In the genomic region with DNA sequence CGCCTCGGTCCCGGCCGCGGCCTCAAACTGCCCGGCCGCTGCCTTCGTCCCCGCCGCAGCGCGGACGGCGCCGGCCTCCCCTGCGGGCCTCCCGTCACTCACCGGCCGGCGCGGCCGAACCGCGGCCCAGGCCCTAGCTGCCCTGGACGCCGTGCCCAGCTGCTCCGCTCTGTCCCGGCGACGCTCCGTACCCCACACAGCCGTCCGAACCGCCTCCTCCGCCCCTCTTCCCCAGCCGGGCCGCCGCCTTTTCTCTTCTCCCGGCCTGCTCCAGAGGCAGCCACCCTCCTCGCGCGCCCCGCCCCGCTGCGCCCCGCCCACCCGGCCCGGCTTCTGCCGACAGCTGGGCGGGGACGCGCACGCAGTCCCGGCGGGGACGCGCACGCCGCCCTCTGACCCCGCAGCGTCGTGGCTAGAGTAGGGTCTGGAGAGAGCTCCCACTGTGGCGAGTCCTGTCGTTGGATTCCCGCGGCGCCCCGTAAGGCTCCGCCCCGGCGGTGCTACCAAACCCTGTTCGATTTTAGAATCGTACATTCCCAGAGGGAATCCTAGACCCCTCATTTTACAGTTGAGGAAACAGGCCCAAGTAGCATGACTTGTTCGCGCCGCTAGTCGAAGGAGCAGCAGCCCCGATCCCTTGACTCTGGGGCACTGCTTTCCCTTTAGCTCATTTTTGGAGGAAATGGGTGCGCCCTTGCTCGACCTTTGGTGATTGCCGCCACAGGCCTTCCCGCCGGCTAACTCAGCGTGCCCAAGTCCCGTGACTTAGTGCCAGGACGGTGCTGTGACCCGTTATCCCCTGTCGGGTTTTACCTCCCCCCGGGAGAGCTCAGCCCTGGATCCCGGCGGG, we compare ENCODE assay signal across 1 cellular context.
TF ChIP-seq lines count a peak whose summit lies in the region.

A gene with protein sequence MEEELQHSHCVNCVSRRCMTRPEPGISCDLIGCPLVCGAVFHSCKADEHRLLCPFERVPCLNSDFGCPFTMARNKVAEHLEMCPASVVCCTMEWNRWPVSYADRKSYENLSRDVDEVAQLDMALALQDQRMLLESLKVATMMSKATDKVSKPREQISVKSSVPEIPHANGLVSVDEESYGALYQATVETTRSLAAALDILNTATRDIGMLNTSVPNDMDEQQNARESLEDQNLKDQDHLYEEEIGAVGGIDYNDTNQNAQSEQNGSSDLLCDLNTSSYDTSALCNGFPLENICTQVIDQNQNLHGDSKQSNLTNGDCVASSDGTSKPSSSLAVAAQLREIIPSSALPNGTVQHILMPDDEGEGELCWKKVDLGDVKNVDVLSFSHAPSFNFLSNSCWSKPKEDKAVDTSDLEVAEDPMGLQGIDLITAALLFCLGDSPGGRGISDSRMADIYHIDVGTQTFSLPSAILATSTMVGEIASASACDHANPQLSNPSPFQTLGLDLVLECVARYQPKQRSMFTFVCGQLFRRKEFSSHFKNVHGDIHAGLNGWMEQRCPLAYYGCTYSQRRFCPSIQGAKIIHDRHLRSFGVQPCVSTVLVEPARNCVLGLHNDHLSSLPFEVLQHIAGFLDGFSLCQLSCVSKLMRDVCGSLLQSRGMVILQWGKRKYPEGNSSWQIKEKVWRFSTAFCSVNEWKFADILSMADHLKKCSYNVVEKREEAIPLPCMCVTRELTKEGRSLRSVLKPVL (minus strand): TSS at position 295 of the 850 bp plus-strand sequence. CDS start 8,390 bp downstream, outside the sequence.

TF ChIP-seq in HepG2, 621 proteins besides CTCF, POLR2A, EP300 and RAD21 (continued from another document and continues in another):
- TF ChIP-seq, protein P1, sequence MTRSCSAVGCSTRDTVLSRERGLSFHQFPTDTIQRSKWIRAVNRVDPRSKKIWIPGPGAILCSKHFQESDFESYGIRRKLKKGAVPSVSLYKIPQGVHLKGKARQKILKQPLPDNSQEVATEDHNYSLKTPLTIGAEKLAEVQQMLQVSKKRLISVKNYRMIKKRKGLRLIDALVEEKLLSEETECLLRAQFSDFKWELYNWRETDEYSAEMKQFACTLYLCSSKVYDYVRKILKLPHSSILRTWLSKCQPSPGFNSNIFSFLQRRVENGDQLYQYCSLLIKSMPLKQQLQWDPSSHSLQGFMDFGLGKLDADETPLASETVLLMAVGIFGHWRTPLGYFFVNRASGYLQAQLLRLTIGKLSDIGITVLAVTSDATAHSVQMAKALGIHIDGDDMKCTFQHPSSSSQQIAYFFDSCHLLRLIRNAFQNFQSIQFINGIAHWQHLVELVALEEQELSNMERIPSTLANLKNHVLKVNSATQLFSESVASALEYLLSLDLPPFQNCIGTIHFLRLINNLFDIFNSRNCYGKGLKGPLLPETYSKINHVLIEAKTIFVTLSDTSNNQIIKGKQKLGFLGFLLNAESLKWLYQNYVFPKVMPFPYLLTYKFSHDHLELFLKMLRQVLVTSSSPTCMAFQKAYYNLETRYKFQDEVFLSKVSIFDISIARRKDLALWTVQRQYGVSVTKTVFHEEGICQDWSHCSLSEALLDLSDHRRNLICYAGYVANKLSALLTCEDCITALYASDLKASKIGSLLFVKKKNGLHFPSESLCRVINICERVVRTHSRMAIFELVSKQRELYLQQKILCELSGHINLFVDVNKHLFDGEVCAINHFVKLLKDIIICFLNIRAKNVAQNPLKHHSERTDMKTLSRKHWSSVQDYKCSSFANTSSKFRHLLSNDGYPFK (CRISPR knock-in tag; IDR thresholded peaks at IDR 0.05; ENCODE audit: borderline replicate concordance) = peak; percentile 64
- TF ChIP-seq FOXC1 (CRISPR knock-in tag; IDR thresholded peaks at IDR 0.05; ENCODE audit: borderline replicate concordance) = no peak; the same call in 1 of the 2 replicates
- TF ChIP-seq ZNF746 (CRISPR knock-in tag; IDR thresholded peaks at IDR 0.05) = no peak; the same call in 1 of the 2 replicates
- peak; percentile 69; the same call in 1 of the 2 replicates for TF ChIP-seq ZSCAN29 (CRISPR knock-in tag; conservative IDR thresholded peaks at IDR 0.05)
- no peak; the same call in 1 of the 2 replicates for TF ChIP-seq FOXK1 (CRISPR knock-in tag; IDR thresholded peaks at IDR 0.05; ENCODE audit: borderline replicate concordance, low read depth)
- TF ChIP-seq KLF6 (CRISPR knock-in tag; IDR thresholded peaks at IDR 0.05) = 0 out of 2 replicates have a peak, but pooled peaks have one; percentile 70
- TF ChIP-seq JUN (CRISPR knock-in tag; IDR thresholded peaks at IDR 0.05) = peak; percentile 37; the same call in 1 of the 2 replicates
- no peak for TF ChIP-seq ZNF382 (CRISPR knock-in tag; IDR thresholded peaks at IDR 0.05; ENCODE audit: borderline replicate concordance)
- 0 out of 2 replicates have a peak, but pooled peaks have one; percentile 32 for TF ChIP-seq KLF15 (CRISPR knock-in tag; IDR thresholded peaks at IDR 0.05; ENCODE audit: borderline replicate concordance)
- TF ChIP-seq ZNF83 (CRISPR knock-in tag; IDR thresholded peaks at IDR 0.05; ENCODE audit: borderline replicate concordance) = no peak
- TF ChIP-seq, protein P2, sequence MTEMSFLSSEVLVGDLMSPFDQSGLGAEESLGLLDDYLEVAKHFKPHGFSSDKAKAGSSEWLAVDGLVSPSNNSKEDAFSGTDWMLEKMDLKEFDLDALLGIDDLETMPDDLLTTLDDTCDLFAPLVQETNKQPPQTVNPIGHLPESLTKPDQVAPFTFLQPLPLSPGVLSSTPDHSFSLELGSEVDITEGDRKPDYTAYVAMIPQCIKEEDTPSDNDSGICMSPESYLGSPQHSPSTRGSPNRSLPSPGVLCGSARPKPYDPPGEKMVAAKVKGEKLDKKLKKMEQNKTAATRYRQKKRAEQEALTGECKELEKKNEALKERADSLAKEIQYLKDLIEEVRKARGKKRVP (CRISPR knock-in tag; IDR thresholded peaks at IDR 0.05) = peak in 1 of 2 experiments; percentile 71; a peak in 2 of 4 replicates
- no peak for TF ChIP-seq ATM (IDR thresholded peaks at IDR 0.05; ENCODE audit: borderline replicate concordance)
- TF ChIP-seq, protein P3, sequence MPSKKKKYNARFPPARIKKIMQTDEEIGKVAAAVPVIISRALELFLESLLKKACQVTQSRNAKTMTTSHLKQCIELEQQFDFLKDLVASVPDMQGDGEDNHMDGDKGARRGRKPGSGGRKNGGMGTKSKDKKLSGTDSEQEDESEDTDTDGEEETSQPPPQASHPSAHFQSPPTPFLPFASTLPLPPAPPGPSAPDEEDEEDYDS (CRISPR knock-in tag; IDR thresholded peaks at IDR 0.05) = peak; percentile 72; the same call in 1 of the 2 replicates
- no peak for TF ChIP-seq ZNF367 (CRISPR knock-in tag; IDR thresholded peaks at IDR 0.05; ENCODE audit: borderline replicate concordance)
- no peak for TF ChIP-seq MZF1 (CRISPR knock-in tag; IDR thresholded peaks at IDR 0.05; ENCODE audit: borderline replicate concordance)
- TF ChIP-seq, protein P4, sequence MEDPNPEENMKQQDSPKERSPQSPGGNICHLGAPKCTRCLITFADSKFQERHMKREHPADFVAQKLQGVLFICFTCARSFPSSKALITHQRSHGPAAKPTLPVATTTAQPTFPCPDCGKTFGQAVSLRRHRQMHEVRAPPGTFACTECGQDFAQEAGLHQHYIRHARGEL (CRISPR knock-in tag; IDR thresholded peaks at IDR 0.05) = no peak; the same call in 1 of the 2 replicates
- TF ChIP-seq ZKSCAN8 (CRISPR knock-in tag; IDR thresholded peaks at IDR 0.05; ENCODE audit: borderline replicate concordance) = peak; percentile 66; the same call in 1 of the 2 replicates
- no peak; the same call in 1 of the 2 replicates for TF ChIP-seq ZNF577 (CRISPR knock-in tag; IDR thresholded peaks at IDR 0.05; ENCODE audit: borderline replicate concordance, low read depth)
- no peak; the same call in 1 of the 2 replicates for TF ChIP-seq DNMT1 (CRISPR knock-in tag; IDR thresholded peaks at IDR 0.05)
- TF ChIP-seq ZNF558 (CRISPR knock-in tag; IDR thresholded peaks at IDR 0.05; ENCODE audit: borderline replicate concordance) = peak; percentile 95; the same call in 1 of the 2 replicates
- TF ChIP-seq, protein P5, sequence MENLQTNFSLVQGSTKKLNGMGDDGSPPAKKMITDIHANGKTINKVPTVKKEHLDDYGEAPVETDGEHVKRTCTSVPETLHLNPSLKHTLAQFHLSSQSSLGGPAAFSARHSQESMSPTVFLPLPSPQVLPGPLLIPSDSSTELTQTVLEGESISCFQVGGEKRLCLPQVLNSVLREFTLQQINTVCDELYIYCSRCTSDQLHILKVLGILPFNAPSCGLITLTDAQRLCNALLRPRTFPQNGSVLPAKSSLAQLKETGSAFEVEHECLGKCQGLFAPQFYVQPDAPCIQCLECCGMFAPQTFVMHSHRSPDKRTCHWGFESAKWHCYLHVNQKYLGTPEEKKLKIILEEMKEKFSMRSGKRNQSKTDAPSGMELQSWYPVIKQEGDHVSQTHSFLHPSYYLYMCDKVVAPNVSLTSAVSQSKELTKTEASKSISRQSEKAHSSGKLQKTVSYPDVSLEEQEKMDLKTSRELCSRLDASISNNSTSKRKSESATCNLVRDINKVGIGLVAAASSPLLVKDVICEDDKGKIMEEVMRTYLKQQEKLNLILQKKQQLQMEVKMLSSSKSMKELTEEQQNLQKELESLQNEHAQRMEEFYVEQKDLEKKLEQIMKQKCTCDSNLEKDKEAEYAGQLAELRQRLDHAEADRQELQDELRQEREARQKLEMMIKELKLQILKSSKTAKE (CRISPR knock-in tag; IDR thresholded peaks at IDR 0.05; ENCODE audit: borderline replicate concordance) = peak; percentile 62; the same call in 1 of the 2 replicates
- TF ChIP-seq RBM39 (IDR thresholded peaks at IDR 0.05; ENCODE audit: low read depth, low read length, poor library complexity, severe bottlenecking) = no peak
- TF ChIP-seq CENPT (CRISPR knock-in tag; IDR thresholded peaks at IDR 0.05; ENCODE audit: low read depth) = 0 out of 2 replicates have a peak, but pooled peaks have one; percentile 14
- TF ChIP-seq HOXA5 (CRISPR knock-in tag; IDR thresholded peaks at IDR 0.05) = peak; percentile 85; the same call in 1 of the 2 replicates
- peak; percentile 34 for TF ChIP-seq SALL1 (CRISPR knock-in tag; IDR thresholded peaks at IDR 0.05)
- TF ChIP-seq ATF7-NPFF (CRISPR knock-in tag; IDR thresholded peaks at IDR 0.05; ENCODE audit: low read depth) = peak; percentile 93
- TF ChIP-seq ZNF709 (CRISPR knock-in tag; IDR thresholded peaks at IDR 0.05) = peak; percentile 68; the same call in 1 of the 2 replicates
- TF ChIP-seq, protein P6, sequence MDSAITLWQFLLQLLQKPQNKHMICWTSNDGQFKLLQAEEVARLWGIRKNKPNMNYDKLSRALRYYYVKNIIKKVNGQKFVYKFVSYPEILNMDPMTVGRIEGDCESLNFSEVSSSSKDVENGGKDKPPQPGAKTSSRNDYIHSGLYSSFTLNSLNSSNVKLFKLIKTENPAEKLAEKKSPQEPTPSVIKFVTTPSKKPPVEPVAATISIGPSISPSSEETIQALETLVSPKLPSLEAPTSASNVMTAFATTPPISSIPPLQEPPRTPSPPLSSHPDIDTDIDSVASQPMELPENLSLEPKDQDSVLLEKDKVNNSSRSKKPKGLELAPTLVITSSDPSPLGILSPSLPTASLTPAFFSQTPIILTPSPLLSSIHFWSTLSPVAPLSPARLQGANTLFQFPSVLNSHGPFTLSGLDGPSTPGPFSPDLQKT (CRISPR knock-in tag; IDR thresholded peaks at IDR 0.05; ENCODE audit: borderline replicate concordance) = no peak
- no peak for TF ChIP-seq SETDB1 (CRISPR knock-in tag; IDR thresholded peaks at IDR 0.05; ENCODE audit: borderline replicate concordance)
- peak; percentile 84; the same call in 1 of the 2 replicates for TF ChIP-seq GTF3A (CRISPR knock-in tag; conservative IDR thresholded peaks at IDR 0.05)
- TF ChIP-seq, protein P7, sequence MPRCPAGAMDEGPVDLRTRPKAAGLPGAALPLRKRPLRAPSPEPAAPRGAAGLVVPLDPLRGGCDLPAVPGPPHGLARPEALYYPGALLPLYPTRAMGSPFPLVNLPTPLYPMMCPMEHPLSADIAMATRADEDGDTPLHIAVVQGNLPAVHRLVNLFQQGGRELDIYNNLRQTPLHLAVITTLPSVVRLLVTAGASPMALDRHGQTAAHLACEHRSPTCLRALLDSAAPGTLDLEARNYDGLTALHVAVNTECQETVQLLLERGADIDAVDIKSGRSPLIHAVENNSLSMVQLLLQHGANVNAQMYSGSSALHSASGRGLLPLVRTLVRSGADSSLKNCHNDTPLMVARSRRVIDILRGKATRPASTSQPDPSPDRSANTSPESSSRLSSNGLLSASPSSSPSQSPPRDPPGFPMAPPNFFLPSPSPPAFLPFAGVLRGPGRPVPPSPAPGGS (CRISPR knock-in tag; IDR thresholded peaks at IDR 0.05) = peak; percentile 80; the same call in 1 of the 2 replicates
- 0 out of 2 replicates have a peak, but pooled peaks have one; percentile 22 for TF ChIP-seq TBX3 (IDR thresholded peaks at IDR 0.05; ENCODE audit: borderline replicate concordance)
- TF ChIP-seq, protein P8, sequence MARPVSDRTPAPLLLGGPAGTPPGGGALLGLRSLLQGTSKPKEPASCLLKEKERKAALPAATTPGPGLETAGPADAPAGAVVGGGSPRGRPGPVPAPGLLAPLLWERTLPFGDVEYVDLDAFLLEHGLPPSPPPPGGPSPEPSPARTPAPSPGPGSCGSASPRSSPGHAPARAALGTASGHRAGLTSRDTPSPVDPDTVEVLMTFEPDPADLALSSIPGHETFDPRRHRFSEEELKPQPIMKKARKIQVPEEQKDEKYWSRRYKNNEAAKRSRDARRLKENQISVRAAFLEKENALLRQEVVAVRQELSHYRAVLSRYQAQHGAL (CRISPR knock-in tag; IDR thresholded peaks at IDR 0.05; ENCODE audit: not compliant biosample characterization) = peak; percentile 77
- peak; percentile 80 for TF ChIP-seq ZSCAN31 (CRISPR knock-in tag; IDR thresholded peaks at IDR 0.05; ENCODE audit: low read depth)
- TF ChIP-seq ZNF253 (CRISPR knock-in tag; IDR thresholded peaks at IDR 0.05; ENCODE audit: borderline replicate concordance) = peak; percentile 67
- TF ChIP-seq, protein P9, sequence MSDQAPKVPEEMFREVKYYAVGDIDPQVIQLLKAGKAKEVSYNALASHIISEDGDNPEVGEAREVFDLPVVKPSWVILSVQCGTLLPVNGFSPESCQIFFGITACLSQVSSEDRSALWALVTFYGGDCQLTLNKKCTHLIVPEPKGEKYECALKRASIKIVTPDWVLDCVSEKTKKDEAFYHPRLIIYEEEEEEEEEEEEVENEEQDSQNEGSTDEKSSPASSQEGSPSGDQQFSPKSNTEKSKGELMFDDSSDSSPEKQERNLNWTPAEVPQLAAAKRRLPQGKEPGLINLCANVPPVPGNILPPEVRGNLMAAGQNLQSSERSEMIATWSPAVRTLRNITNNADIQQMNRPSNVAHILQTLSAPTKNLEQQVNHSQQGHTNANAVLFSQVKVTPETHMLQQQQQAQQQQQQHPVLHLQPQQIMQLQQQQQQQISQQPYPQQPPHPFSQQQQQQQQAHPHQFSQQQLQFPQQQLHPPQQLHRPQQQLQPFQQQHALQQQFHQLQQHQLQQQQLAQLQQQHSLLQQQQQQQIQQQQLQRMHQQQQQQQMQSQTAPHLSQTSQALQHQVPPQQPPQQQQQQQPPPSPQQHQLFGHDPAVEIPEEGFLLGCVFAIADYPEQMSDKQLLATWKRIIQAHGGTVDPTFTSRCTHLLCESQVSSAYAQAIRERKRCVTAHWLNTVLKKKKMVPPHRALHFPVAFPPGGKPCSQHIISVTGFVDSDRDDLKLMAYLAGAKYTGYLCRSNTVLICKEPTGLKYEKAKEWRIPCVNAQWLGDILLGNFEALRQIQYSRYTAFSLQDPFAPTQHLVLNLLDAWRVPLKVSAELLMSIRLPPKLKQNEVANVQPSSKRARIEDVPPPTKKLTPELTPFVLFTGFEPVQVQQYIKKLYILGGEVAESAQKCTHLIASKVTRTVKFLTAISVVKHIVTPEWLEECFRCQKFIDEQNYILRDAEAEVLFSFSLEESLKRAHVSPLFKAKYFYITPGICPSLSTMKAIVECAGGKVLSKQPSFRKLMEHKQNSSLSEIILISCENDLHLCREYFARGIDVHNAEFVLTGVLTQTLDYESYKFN (CRISPR knock-in tag; conservative IDR thresholded peaks at IDR 0.05) = 0 out of 2 replicates have a peak, but pooled peaks have one; percentile 17
- no peak for TF ChIP-seq ZNF24 (IDR thresholded peaks at IDR 0.05)
